In the genomic region with DNA sequence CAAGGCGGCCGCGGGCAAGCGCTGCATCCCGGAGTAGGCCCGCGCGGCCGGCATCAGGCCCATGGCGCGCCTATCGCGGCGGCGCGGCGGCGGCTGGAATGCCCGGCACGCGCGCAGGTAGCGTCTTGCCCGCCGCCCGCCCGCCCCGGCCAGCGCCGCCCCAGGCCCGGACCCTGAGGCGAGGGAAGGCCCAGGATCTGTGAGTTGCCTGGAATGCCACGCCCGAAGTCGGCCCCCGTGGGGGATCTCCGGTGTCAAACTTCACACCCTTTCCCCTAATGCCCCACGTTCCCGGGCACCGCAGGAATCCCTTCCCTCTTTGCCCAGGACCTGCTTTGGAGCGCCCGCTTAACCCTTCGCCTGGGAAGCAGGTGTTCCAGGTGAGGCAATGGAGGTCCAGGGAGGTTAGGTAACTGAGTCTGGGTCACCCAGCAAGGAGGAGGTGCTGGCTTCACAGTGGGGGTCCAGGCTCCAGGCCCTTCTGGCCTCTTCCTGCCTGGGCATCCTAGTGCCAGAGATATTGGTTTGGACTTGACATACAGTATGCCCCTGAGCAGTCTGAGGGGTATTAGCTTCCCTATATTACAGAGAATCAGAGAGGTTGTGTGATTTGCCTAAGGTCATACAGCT, we compare ENCODE assay signal across 13 cellular contexts.
DNase-seq lines count a peak whose midpoint lies in the region; ATAC-seq and TF ChIP-seq lines count a peak whose summit lies in the region.
"Had no signal": no experiment of that assay in that cellular context is flagged by ENCODE, and none has a peak within 500 bp of the region (broad histone marks: within the 10 kb centered on the region; RNA-seq: fewer than 3 reads in every experiment).

No MANE protein-coding gene starts in this region.

- WGBS in spleen, 5 donors = 56 to 92% (median 79%) methylated on average over 22 to 43 of the region's 43 CpGs

- no peaks in the 10 kb centered on the region for H3K9me3 Mint-ChIP-seq in activated T-helper 1 cell treated with anti-CD3 and anti-CD28 coated beads, Interleukin-12 subunit alpha, Interleukin-12 subunit beta, Interleukin-2, Interleukin-4 antibody, amounts not matched to agents 30 ng/mL and 10 ng/mL and 1 ng/mL, durations not matched to agents 14 hours and 24 hours and 36 hours

- TF ChIP-seq POLR2A in spleen (IDR thresholded peaks at IDR 0.05) = no peak

- H3K4me3 Mint-ChIP-seq in activated T-helper 1 cell treated with anti-CD3 and anti-CD28 coated beads, Interleukin-12 subunit alpha, Interleukin-12 subunit beta, Interleukin-2, Interleukin-4 antibody, amounts not matched to agents 30 ng/mL and 10 ng/mL and 1 ng/mL, durations not matched to agents 14 hours and 24 hours and 36 hours = no peak overlapping the region

- ATAC-seq in GM21390 (IDR thresholded peaks at IDR 0.05; ENCODE audit: unreplicated experiment) = no peak

- no peaks in the 10 kb centered on the region for H3K27me3 Mint-ChIP-seq in activated T-helper 1 cell treated with anti-CD3 and anti-CD28 coated beads, Interleukin-12 subunit alpha, Interleukin-12 subunit beta, Interleukin-2, Interleukin-4 antibody, amounts not matched to agents 30 ng/mL and 10 ng/mL and 1 ng/mL, durations not matched to agents 14 hours and 24 hours and 36 hours (ENCODE audit: insufficient read depth)

- no peak overlapping the region for H3K27ac Mint-ChIP-seq in activated T-helper 1 cell treated with anti-CD3 and anti-CD28 coated beads, Interleukin-12 subunit alpha, Interleukin-12 subunit beta, Interleukin-2, Interleukin-4 antibody, amounts not matched to agents 30 ng/mL and 10 ng/mL and 1 ng/mL, durations not matched to agents 14 hours and 24 hours and 36 hours

- H3K9me3 ChIP-seq in iPS-20b (ENCODE audit: insufficient read depth, low read depth, low read length) = no peaks in the 10 kb centered on the region
- no peaks in the 10 kb centered on the region for H3K9me3 ChIP-seq in spleen
- H3K9me3 ChIP-seq: sigmoid colon, vagina had no signal

- peak overlapping the region; percentile 36; the same call in 1 of the 2 replicates for H3K4me3 ChIP-seq in iPS-20b (ENCODE audit: low read length)
- H3K4me3 ChIP-seq in spleen = no peak overlapping the region

- H3K4me1 Mint-ChIP-seq in activated T-helper 1 cell treated with anti-CD3 and anti-CD28 coated beads, Interleukin-12 subunit alpha, Interleukin-12 subunit beta, Interleukin-2, Interleukin-4 antibody, amounts not matched to agents 30 ng/mL and 10 ng/mL and 1 ng/mL, durations not matched to agents 14 hours and 24 hours and 36 hours (ENCODE audit: low read depth) = no peaks in the 10 kb centered on the region

- peak; percentile 50 for DNase-seq in activated effector memory CD4-positive, alpha-beta T cell treated with anti-CD3 and anti-CD28 coated beads, Interleukin-2, amount 50 U/mL, for 16 hours
- no peak for DNase-seq in activated effector memory CD4-positive, alpha-beta T cell treated with Interleukin-2 at 50 U/mL for 16 hours
- peak; percentile 58 for DNase-seq in astrocyte of the hippocampus (ENCODE audit: low read depth, low spot score)
- DNase-seq in spleen = peak; percentile 63
- no peak for DNase-seq in activated T-helper 1 cell treated with anti-CD3 and anti-CD28 coated beads, Interleukin-12 subunit alpha, Interleukin-12 subunit beta, Interleukin-2, Interleukin-4 antibody, amounts not matched to agents 30 ng/mL and 10 ng/mL and 1 ng/mL, durations not matched to agents 14 hours and 24 hours and 36 hours (ENCODE audit: low spot score)
- no peak for DNase-seq in SIG-M5 treated with dmso at 0.1 percent for 504 hours (lab: John Stamatoyannopoulos, UW; ENCODE audit: unreplicated experiment)
- DNase-seq: NCI-H2081, sigmoid colon, T-helper 1 cell had no signal

- no peaks in the 10 kb centered on the region for H3K36me3 Mint-ChIP-seq in activated T-helper 1 cell treated with anti-CD3 and anti-CD28 coated beads, Interleukin-12 subunit alpha, Interleukin-12 subunit beta, Interleukin-2, Interleukin-4 antibody, amounts not matched to agents 30 ng/mL and 10 ng/mL and 1 ng/mL, durations not matched to agents 14 hours and 24 hours and 36 hours (ENCODE audit: low read depth)

- H3K4me1 ChIP-seq in iPS-20b (ENCODE audit: insufficient read depth, low read length) (peaks cover 7% of the 10 kb centered on the region), spleen (no peaks in the 10 kb centered on the region)

- intact Hi-C loops in spleen (cut with DNase I; ENCODE audit: low total_unique reads) = no loop called here
- intact Hi-C loops in activated T-helper 1 cell treated with anti-CD3 and anti-CD28 coated beads, Interleukin-12 subunit alpha, Interleukin-12 subunit beta, Interleukin-2, Interleukin-4 antibody, amounts not matched to agents 30 ng/mL and 10 ng/mL and 1 ng/mL, durations not matched to agents 14 hours and 24 hours and 36 hours (cut with micrococcal nuclease) = no loop called here

- no peak overlapping the region for H3K9ac ChIP-seq in iPS-20b (ENCODE audit: low read depth, low read length)
- H3K9ac ChIP-seq: KMS-11 had no signal

- H3K36me3 ChIP-seq in iPS-20b (ENCODE audit: insufficient read depth, low read depth, low read length) (no peaks in the 10 kb centered on the region), spleen (no peaks in the 10 kb centered on the region)
- H3K36me3 ChIP-seq: sigmoid colon, vagina had no signal

- peaks cover 19% of the 10 kb centered on the region for H3K27me3 ChIP-seq in iPS-20b (ENCODE audit: insufficient read depth, low read length)
- H3K27me3 ChIP-seq in spleen (replicated peaks in 1 of 7) = peaks cover 0 to 21% (median 0%) of the 10 kb centered on the region in 7 donors
- H3K27me3 ChIP-seq: vagina had no signal

- H3K27ac ChIP-seq in iPS-20b (ENCODE audit: low read length) (no peak overlapping the region), spleen (no peak overlapping the region)
- H3K27ac ChIP-seq: KMS-11, sigmoid colon, vagina had no signal

- no peak for TF ChIP-seq CTCF in spleen (IDR thresholded peaks at IDR 0.05 in 8 of 11, conservative IDR thresholded peaks at IDR 0.05 in 3 of 11)

Comparison
In these comparisons a context has a peak if more than half of its experiments do, and no peak if none do; other contexts are left out.
1. DNase-seq: peak in activated effector memory CD4-positive, alpha-beta T cell treated with anti-CD3 and anti-CD28 coated beads, Interleukin-2, amount 50 U/mL, for 16 hours (single experiment), astrocyte of the hippocampus (single experiment) and spleen (single experiment); none in activated effector memory CD4-positive, alpha-beta T cell treated with Interleukin-2 at 50 U/mL for 16 hours (single experiment), activated T-helper 1 cell treated with anti-CD3 and anti-CD28 coated beads, Interleukin-12 subunit alpha, Interleukin-12 subunit beta, Interleukin-2, Interleukin-4 antibody, amounts not matched to agents 30 ng/mL and 10 ng/mL and 1 ng/mL, durations not matched to agents 14 hours and 24 hours and 36 hours (single experiment) and SIG-M5 treated with dmso at 0.1 percent for 504 hours (single experiment).